In the genomic region with DNA sequence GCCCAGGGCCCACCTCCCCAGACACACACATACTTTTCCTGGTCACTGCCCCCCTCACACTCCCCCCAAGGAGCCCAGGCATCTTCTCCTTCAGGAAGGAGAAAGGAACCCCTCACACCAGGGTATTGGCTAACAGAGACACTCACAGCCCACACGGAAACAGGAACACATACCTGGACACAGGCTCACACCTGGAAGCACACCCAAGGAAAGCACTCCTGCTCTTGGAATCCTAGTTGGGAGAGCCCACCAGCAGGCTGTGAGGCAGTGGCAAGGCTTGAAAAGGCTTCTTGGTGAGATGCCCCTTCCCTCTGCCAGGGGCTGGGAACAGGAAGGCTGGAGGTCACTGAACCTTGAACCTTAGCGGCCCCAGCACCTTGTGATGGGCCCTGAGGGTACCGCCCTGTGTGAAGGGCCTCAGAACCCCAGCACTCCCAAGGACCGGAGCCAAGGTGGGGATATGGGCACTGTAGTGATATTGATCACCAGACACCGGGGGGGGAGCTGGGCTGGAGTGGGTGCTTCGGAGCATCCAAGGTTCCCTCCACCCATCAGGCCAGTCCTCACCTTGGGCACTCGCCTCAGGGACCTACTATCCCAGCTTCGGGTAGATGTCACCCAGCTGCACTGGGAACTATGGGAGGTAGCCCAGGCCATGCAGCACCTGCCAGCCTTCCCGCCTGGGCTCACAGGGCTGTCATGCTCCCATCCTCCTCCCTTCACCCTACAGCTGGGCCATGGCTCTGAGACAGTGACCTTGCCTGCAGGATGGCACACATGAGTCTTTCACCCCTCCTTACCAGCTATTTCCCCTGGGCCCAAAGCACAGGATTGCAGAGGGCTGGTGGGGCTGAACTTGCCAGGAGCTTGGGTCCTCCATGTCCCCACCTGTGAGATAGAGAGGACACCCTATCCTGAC, we compare ENCODE assay signal across 8 cellular contexts. TPM values are rescaled to one million over a fixed set of nuclear protein-coding genes. Genes with fewer than 3 reads are reported as not detected.
DNase-seq lines count a peak whose midpoint lies in the region; ATAC-seq and TF ChIP-seq lines count a peak whose summit lies in the region.

No MANE protein-coding gene starts in this region.

- H3K4me3 ChIP-seq in SJSA1 (peak overlapping the region; percentile 42; the same call in 1 of the 2 replicates), fibroblast of villous mesenchyme (ENCODE audit: low read depth, low read length) (peak overlapping the region; percentile 50), gastrocnemius medialis (peak overlapping the region in 3 of 4 donors; percentile 51 to 58 (median 52)), brain microvascular endothelial cell (ENCODE audit: low read depth, low read length) (no peak overlapping the region)

- peaks cover 16% of the 10 kb centered on the region for H3K4me1 ChIP-seq in SJSA1 (replicated peaks)
- peaks cover 5 to 25% of the 10 kb centered on the region in 2 donors for H3K4me1 ChIP-seq in gastrocnemius medialis

- TF ChIP-seq CTCF in fibroblast of villous mesenchyme (IDR thresholded peaks at IDR 0.05; ENCODE audit: insufficient read depth, low read depth, low read length) (no peak), gastrocnemius medialis (IDR thresholded peaks at IDR 0.05 in 4 of 5, conservative IDR thresholded peaks at IDR 0.05 in 1 of 5) (no peak), brain microvascular endothelial cell (IDR thresholded peaks at IDR 0.05; ENCODE audit: low read depth, low read length, missing control alignments) (no peak)

- H3K36me3 ChIP-seq in SJSA1 (no peaks in the 10 kb centered on the region), gastrocnemius medialis (no peaks in the 10 kb centered on the region), brain microvascular endothelial cell (replicated peaks) (no peaks in the 10 kb centered on the region)

- H3K9me3 ChIP-seq in SJSA1 (replicated peaks) (no peaks in the 10 kb centered on the region), gastrocnemius medialis (no peaks in the 10 kb centered on the region)

- intact Hi-C loops in gastrocnemius medialis (cut with DNase I; ENCODE audit: low total_unique reads): loop anchor here (5.0 kb wide), 3 partner anchors 45 to 140 kb away; no protein-coding TSS in a partner anchor

- in situ Hi-C loops in gastrocnemius medialis (cut with MboI; ENCODE audit: low sequenced_read_pairs in 4 of 4) (no loop called here), brain microvascular endothelial cell (cut with HindIII; ENCODE audit: low pct_ligation_motif_present, low sequenced_read_pairs) (no loop called here)

- no peak overlapping the region for H3K27ac ChIP-seq in SJSA1
- peak overlapping the region; percentile 58 to 81 (median 75) for H3K27ac ChIP-seq in gastrocnemius medialis
- H3K27ac ChIP-seq in brain microvascular endothelial cell: no peak overlapping the region

- TF ChIP-seq POLR2A in gastrocnemius medialis (IDR thresholded peaks at IDR 0.05): no peak

- ATAC-seq in gastrocnemius medialis (no peak), GM18498 (IDR thresholded peaks at IDR 0.05; ENCODE audit: unreplicated experiment) (no peak), HG03159 (IDR thresholded peaks at IDR 0.05; ENCODE audit: unreplicated experiment) (no peak)

- H3K27me3 ChIP-seq in SJSA1 (replicated peaks) (no peaks in the 10 kb centered on the region), gastrocnemius medialis (no peaks in the 10 kb centered on the region), brain microvascular endothelial cell (replicated peaks) (no peaks in the 10 kb centered on the region)

- DNase-seq in D341Med (ENCODE audit: low spot score): peak; percentile 18
- DNase-seq in SJSA1 (ENCODE audit: low read depth in 1 of 2, low spot score in 2 of 2): peak in 1 of 2 experiments; percentile 38
- no peak for DNase-seq in fibroblast of villous mesenchyme (ENCODE audit: low read depth)
- DNase-seq in gastrocnemius medialis: no peak
- no peak for DNase-seq in AG08395 (ENCODE audit: low spot score)
- no peak for DNase-seq in brain microvascular endothelial cell

RNA-seq across cellular contexts. Expression of gene MYL3, which starts 16.4 kb away (rescaled TPM):
- not detected in 2 replicates for total RNA-seq in SJSA1 (2014; rRNA removed; shearing (Covaris generic))
- 0.97 and 1.7 TPM in 2 replicates for total RNA-seq in fibroblast of villous mesenchyme
- 100 to 1,000 TPM in 2 of 4 donors, 10 to 100 TPM in 2; 42.5 to 544 (median 281) TPM for total RNA-seq in gastrocnemius medialis

RNA-seq across cellular contexts. Expression of gene PTH1R, which starts 30.6 kb away (rescaled TPM):
- not detected in 2 replicates for total RNA-seq in SJSA1 (2014; rRNA removed; shearing (Covaris generic))
- total RNA-seq in fibroblast of villous mesenchyme (2.3 and 2.6 TPM in 2 replicates), gastrocnemius medialis (1 to 10 TPM; 2.3 to 7.9 (median 7.3) TPM)

Comparison
In these comparisons a context has a peak if more than half of its experiments do, and no peak if none do; other contexts are left out.
1. H3K27ac ChIP-seq: peak in gastrocnemius medialis (4 of 4); none in SJSA1 (single experiment) and brain microvascular endothelial cell (single experiment).
2. RNA of gene MYL3, which starts 16.4 kb away (total RNA-seq): 42.5 to 544 TPM in gastrocnemius medialis; 0.97 to 1.7 TPM in fibroblast of villous mesenchyme and not detected in SJSA1; every median in the first group is over 10 times any median in the second.